In the genomic region with DNA sequence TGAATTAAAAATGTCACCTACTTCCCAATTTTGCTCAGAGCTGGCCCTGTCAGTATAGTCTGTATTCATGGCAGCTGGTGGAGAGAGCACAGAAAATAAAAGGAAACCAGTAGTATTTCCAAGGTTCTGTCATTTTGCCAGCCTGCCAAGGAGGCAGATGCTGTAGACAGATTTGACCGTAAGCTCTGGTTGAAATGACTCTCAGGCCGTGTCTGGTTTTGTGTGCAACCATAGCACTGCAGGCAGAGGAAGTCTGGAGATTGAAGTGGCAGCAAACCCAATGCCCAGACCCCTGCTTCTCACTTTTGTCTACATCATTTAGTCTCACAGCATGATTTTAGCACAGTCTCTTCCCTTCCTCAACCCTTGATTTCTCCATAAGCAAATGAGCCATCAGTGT, we compare ENCODE assay signal across 29 cellular contexts.
"Had no signal": no experiment of that assay in that cellular context is flagged by ENCODE, and none has a peak within 500 bp of the region (broad histone marks: within the 10 kb centered on the region; RNA-seq: fewer than 3 reads in every experiment).

No MANE protein-coding gene starts in this region.

- H3K4me3 Mint-ChIP-seq: activated B cell treated with CpG ODN at 0.5 μM for 24 hours; activated CD4-positive, alpha-beta memory T cell treated with anti-CD3 and anti-CD28 coated beads for 36 hours; activated CD4-positive, alpha-beta T cell treated with anti-CD3 and anti-CD28 coated beads, Interleukin-2, amount 10 ng/mL, durations not matched to agents 24 days and 14 days; activated naive CD8-positive, alpha-beta T cell treated with anti-CD3 and anti-CD28 coated beads, Interleukin-2, amount 50 U/mL, for 24 hours; activated T-cell treated with anti-CD3 and anti-CD28 coated beads, Interleukin-2, amount 50 U/mL, for 4 hours; central memory CD8-positive, alpha-beta T cell; T-helper 17 cell had no signal

- H3K27ac Mint-ChIP-seq: activated B cell treated with CpG ODN at 0.5 μM for 24 hours; activated CD4-positive, alpha-beta memory T cell treated with anti-CD3 and anti-CD28 coated beads for 36 hours; activated CD4-positive, alpha-beta T cell treated with anti-CD3 and anti-CD28 coated beads, Interleukin-2, amount 10 ng/mL, durations not matched to agents 24 days and 14 days; activated naive CD4-positive, alpha-beta T cell treated with anti-CD3 and anti-CD28 coated beads, Interleukin-2, amount 50 U/mL, for 72 hours; activated naive CD8-positive, alpha-beta T cell treated with anti-CD3 and anti-CD28 coated beads, Interleukin-2, amount 50 U/mL, for 24 hours; T-helper 17 cell had no signal

- H3K4me1 ChIP-seq: ascending aorta, body of pancreas had no signal

- DNase-seq: activated B cell treated with CpG ODN at 0.5 μM for 24 hours; activated CD4-positive, alpha-beta memory T cell treated with anti-CD3 and anti-CD28 coated beads for 36 hours; activated CD4-positive, alpha-beta T cell treated with anti-CD3 and anti-CD28 coated beads for 1 hour; activated CD4-positive, alpha-beta T cell treated with anti-CD3 and anti-CD28 coated beads, Interleukin-2, amount 10 ng/mL, durations not matched to agents 24 days and 14 days; activated CD8-positive, alpha-beta memory T cell treated with anti-CD3 and anti-CD28 coated beads for 24 hours; activated effector memory CD4-positive, alpha-beta T cell treated with anti-CD3 and anti-CD28 coated beads, Interleukin-2, amount 50 U/mL, for 16 hours; activated naive CD4-positive, alpha-beta T cell treated with Interleukin-2 at 50 U/mL for 16 hours; activated naive CD8-positive, alpha-beta T cell treated with anti-CD3 and anti-CD28 coated beads, Interleukin-2, amount 50 U/mL, for 24 hours; activated T-cell treated with anti-CD3 and anti-CD28 coated beads, Interleukin-2, amount 50 U/mL, for 4 hours; amniotic stem cell; body of pancreas; Kasumi-1; KBM-7; NCI-H1105 treated with DMSO at 0.1 percent for 48 hours; NCI-H146; NCI-H2029; NCI-H2107; NCI-H2171 treated with DMSO at 0.1 percent for 48 hours; NCI-H226; NCI-H510A treated with DMSO at 0.1 percent for 48 hours; NCI-H69; PC-3; SHP77; T-helper 17 cell; T-helper 9 cell had no signal

- H3K36me3 Mint-ChIP-seq: activated CD4-positive, alpha-beta memory T cell treated with anti-CD3 and anti-CD28 coated beads for 36 hours; activated naive CD4-positive, alpha-beta T cell treated with anti-CD3 and anti-CD28 coated beads, Interleukin-2, amount 50 U/mL, for 72 hours had no signal

- H3K9me3 Mint-ChIP-seq: activated B cell treated with CpG ODN at 0.5 μM for 24 hours; activated CD4-positive, alpha-beta memory T cell treated with anti-CD3 and anti-CD28 coated beads for 36 hours; activated CD4-positive, alpha-beta T cell treated with anti-CD3 and anti-CD28 coated beads, Interleukin-2, amount 10 ng/mL, durations not matched to agents 24 days and 14 days; central memory CD8-positive, alpha-beta T cell had no signal

- H3K36me3 ChIP-seq: ascending aorta, SJSA1 had no signal

- H3K27me3 Mint-ChIP-seq: activated B cell treated with CpG ODN at 0.5 μM for 24 hours; activated CD4-positive, alpha-beta memory T cell treated with anti-CD3 and anti-CD28 coated beads for 36 hours; activated CD4-positive, alpha-beta T cell treated with anti-CD3 and anti-CD28 coated beads, Interleukin-2, amount 10 ng/mL, durations not matched to agents 24 days and 14 days; activated naive CD8-positive, alpha-beta T cell treated with anti-CD3 and anti-CD28 coated beads, Interleukin-2, amount 50 U/mL, for 24 hours; central memory CD8-positive, alpha-beta T cell; T-helper 17 cell had no signal

- H3K4me3 ChIP-seq: ascending aorta, body of pancreas, SJSA1 had no signal

- H3K27ac ChIP-seq: ascending aorta, body of pancreas, SJSA1 had no signal

- ATAC-seq: activated naive CD4-positive, alpha-beta T cell treated with anti-CD3 and anti-CD28 coated beads, Interleukin-2, amount 50 U/mL, for 72 hours; activated naive CD8-positive, alpha-beta T cell treated with anti-CD3 and anti-CD28 coated beads, Interleukin-2, amount 50 U/mL, for 24 hours; activated T-cell treated with anti-CD3 and anti-CD28 coated beads, Interleukin-2, amount 50 U/mL, for 4 hours; body of pancreas; PC-3; T-helper 17 cell had no signal

- H3K4me1 Mint-ChIP-seq: activated B cell treated with CpG ODN at 0.5 μM for 24 hours; activated CD4-positive, alpha-beta T cell treated with anti-CD3 and anti-CD28 coated beads, Interleukin-2, amount 10 ng/mL, durations not matched to agents 24 days and 14 days; activated naive CD8-positive, alpha-beta T cell treated with anti-CD3 and anti-CD28 coated beads, Interleukin-2, amount 50 U/mL, for 24 hours; central memory CD8-positive, alpha-beta T cell; T-helper 17 cell had no signal

- H3K27me3 ChIP-seq: ascending aorta, body of pancreas, SJSA1 had no signal
